ENCODE assay signal across 8 cellular contexts in the genomic region with DNA sequence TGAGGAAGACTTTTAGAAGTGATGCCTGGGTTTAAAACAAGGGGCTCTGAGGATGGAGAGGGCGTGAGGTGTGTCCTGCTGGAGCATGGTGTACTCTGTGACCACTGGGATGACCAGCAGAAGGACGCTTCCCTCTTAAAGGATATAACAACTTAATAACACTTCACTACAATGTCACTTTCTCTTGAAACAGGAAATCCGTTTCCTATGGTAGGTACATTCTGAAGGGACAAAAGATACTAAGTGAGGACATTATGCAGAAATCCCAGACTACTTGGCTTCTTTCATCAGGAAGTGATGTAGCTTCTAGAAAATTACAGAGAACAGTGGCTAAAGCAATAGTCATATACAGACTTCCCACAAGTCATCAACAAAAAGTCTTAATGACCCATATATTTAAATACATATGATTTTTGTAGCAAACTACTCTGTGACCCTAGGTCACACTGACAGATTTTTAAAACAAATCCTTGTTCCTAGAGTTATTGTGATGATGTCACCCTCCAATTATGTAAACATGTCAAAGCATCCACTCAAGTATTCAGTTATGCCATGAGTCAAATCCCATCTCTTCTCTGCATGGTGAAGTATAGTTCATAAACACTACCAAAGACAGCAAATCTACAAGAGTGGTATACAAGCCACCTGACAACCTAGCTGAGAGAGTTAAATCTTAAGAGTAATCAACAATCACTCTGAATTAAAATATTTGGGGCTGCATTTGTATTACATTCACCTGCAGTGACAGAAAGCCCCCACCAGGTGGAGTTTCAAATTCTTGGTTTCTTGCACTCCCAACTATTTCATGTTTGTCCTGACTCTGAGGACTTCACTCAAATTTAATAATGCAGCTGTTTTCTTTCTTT. TPM values are rescaled to one million over a fixed set of nuclear protein-coding genes. Genes with fewer than 3 reads are reported as not detected.
DNase-seq lines count a peak whose midpoint lies in the region; ATAC-seq lines count a peak whose summit lies in the region.

No MANE protein-coding gene starts in this region.

- H3K36me3 Mint-ChIP-seq in T-helper 2 cell treated with Interferon-gamma antibody and Interleukin-4, amounts not matched to agents 5 μg/mL and 100 μg/mL, for 36 hours (ENCODE audit: low read depth) = peaks cover 43% of the 10 kb centered on the region
- H3K36me3 Mint-ChIP-seq in activated T-cell treated with anti-CD3 and anti-CD28 coated beads, Interleukin-2, amount 50 U/mL, for 4 hours (ENCODE audit: insufficient read depth) = peaks cover 36% of the 10 kb centered on the region

- H3K27me3 Mint-ChIP-seq in T-helper 2 cell treated with Interferon-gamma antibody and Interleukin-4, amounts not matched to agents 5 μg/mL and 100 μg/mL, for 36 hours (ENCODE audit: low read depth) = no peaks in the 10 kb centered on the region
- H3K27me3 Mint-ChIP-seq in activated T-cell treated with anti-CD3 and anti-CD28 coated beads, Interleukin-2, amount 50 U/mL, for 4 hours (ENCODE audit: low read depth) = no peaks in the 10 kb centered on the region

- no peaks in the 10 kb centered on the region for H3K9me3 Mint-ChIP-seq in T-helper 2 cell treated with Interferon-gamma antibody and Interleukin-4, amounts not matched to agents 5 μg/mL and 100 μg/mL, for 36 hours
- no peaks in the 10 kb centered on the region for H3K9me3 Mint-ChIP-seq in activated T-cell treated with anti-CD3 and anti-CD28 coated beads, Interleukin-2, amount 50 U/mL, for 4 hours

- no peak overlapping the region for H3K4me3 Mint-ChIP-seq in T-helper 2 cell treated with Interferon-gamma antibody and Interleukin-4, amounts not matched to agents 5 μg/mL and 100 μg/mL, for 36 hours
- no peak overlapping the region for H3K4me3 Mint-ChIP-seq in activated T-cell treated with anti-CD3 and anti-CD28 coated beads, Interleukin-2, amount 50 U/mL, for 4 hours

- H3K27ac Mint-ChIP-seq in T-helper 2 cell treated with Interferon-gamma antibody and Interleukin-4, amounts not matched to agents 5 μg/mL and 100 μg/mL, for 36 hours = no peak overlapping the region

- peak in 1 of 2 donors; percentile 18 for ATAC-seq in activated T-cell treated with anti-CD3 and anti-CD28 coated beads, Interleukin-2, amount 50 U/mL, for 4 hours
- no peak for ATAC-seq in GM19455 (IDR thresholded peaks at IDR 0.05; ENCODE audit: unreplicated experiment)

- peaks cover 4% of the 10 kb centered on the region for H3K4me1 Mint-ChIP-seq in T-helper 2 cell treated with Interferon-gamma antibody and Interleukin-4, amounts not matched to agents 5 μg/mL and 100 μg/mL, for 36 hours (ENCODE audit: low read depth)
- H3K4me1 Mint-ChIP-seq in activated T-cell treated with anti-CD3 and anti-CD28 coated beads, Interleukin-2, amount 50 U/mL, for 4 hours (ENCODE audit: low read depth) = peaks cover 2% of the 10 kb centered on the region

- DNase-seq in T-helper 2 cell (peak in 4 of 5 experiments; percentile 4 to 37 (median 13)), NCI-H1694 treated with DMSO at 0.1 percent for 48 hours (lab: John Stamatoyannopoulos, UW) (peak; percentile 14), germinal center (ENCODE audit: low spot score) (peak; percentile 62), pulmonary artery endothelial cell (ENCODE audit: low read depth, low spot score) (peak; percentile 51), NCI-H2107 treated with DMSO at 0.1 percent for 48 hours (lab: John Stamatoyannopoulos, UW; ENCODE audit: unreplicated experiment) (no peak)
- no peak for DNase-seq in T-helper 2 cell treated with Interferon-gamma antibody and Interleukin-4, amounts not matched to agents 5 μg/mL and 100 μg/mL, for 36 hours (ENCODE audit: low spot score)
- DNase-seq in activated T-cell treated with anti-CD3 and anti-CD28 coated beads, Interleukin-2, amount 50 U/mL, for 4 hours = peak; percentile 41

RNA-seq across cellular contexts. Expression of gene PITPNB, which starts 32.8 kb away (rescaled TPM):
- 100 to 1,000 TPM; 134 to 151 (median 149) TPM for total RNA-seq in activated T-cell treated with anti-CD3 and anti-CD28 coated beads, Interleukin-2, amount 50 U/mL, for 4 hours
- total RNA-seq in pulmonary artery endothelial cell = 30.6 and 35.1 TPM in 2 replicates

Comparison
In these comparisons a context has a peak if more than half of its experiments do, and no peak if none do; other contexts are left out.
1. DNase-seq: peak in T-helper 2 cell (4 of 5), NCI-H1694 treated with DMSO at 0.1 percent for 48 hours (single experiment), activated T-cell treated with anti-CD3 and anti-CD28 coated beads, Interleukin-2, amount 50 U/mL, for 4 hours (single experiment), germinal center (single experiment) and pulmonary artery endothelial cell (single experiment); none in T-helper 2 cell treated with Interferon-gamma antibody and Interleukin-4, amounts not matched to agents 5 μg/mL and 100 μg/mL, for 36 hours (single experiment) and NCI-H2107 treated with DMSO at 0.1 percent for 48 hours (single experiment).